ENCODE assay signal across 16 cellular contexts in the genomic region with DNA sequence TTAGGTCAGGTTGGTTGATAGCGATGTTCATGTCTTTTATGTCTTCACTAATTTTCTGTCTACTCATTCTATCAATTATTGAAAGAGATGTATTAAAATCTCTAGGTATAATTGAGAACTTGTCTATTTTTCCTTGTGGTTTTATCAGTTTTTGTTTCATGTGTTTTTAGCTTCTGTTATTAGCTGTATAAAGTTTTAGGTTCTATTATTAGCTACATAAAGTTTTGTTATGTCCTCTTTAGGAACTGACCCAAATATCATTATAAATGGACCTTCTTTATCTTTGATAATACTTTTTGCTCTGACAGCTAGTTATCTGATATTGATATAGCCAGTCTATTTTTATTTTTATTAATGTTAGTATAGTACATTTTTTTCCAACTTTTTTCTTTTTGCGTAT.
"Had no signal": no experiment of that assay in that cellular context is flagged by ENCODE, and none has a peak within 500 bp of the region (broad histone marks: within the 10 kb centered on the region; RNA-seq: fewer than 3 reads in every experiment).

No MANE protein-coding gene starts in this region.

- H3K4me1 ChIP-seq: adrenal gland, gastrocnemius medialis, heart right ventricle, left lung, neural progenitor cell, tibial artery had no signal

- H3K27ac Mint-ChIP-seq: activated naive CD4-positive, alpha-beta T cell treated with anti-CD3 and anti-CD28 coated beads for 36 hours; activated T-helper 17 cell treated with anti-CD3 and anti-CD28 coated beads, Interleukin-2, amount 50 U/mL, for 72 hours; neural progenitor cell had no signal

- H3K27me3 ChIP-seq: adrenal gland, gastrocnemius medialis, heart right ventricle, left lung, neural progenitor cell, ovary, spleen, tibial artery had no signal

- H3K36me3 ChIP-seq: adrenal gland, gastrocnemius medialis, heart right ventricle, left lung, neural progenitor cell, ovary, spleen, tibial artery had no signal

- H2AFZ ChIP-seq: neural progenitor cell had no signal

- ATAC-seq: activated T-helper 17 cell treated with anti-CD3 and anti-CD28 coated beads, Interleukin-2, amount 50 U/mL, for 72 hours; gastrocnemius medialis; heart right ventricle; left lung; sciatic nerve had no signal

- H3K4me3 Mint-ChIP-seq: activated naive CD4-positive, alpha-beta T cell treated with anti-CD3 and anti-CD28 coated beads for 36 hours; activated T-helper 17 cell treated with anti-CD3 and anti-CD28 coated beads, Interleukin-2, amount 50 U/mL, for 72 hours; neural progenitor cell had no signal

- H3K4me2 ChIP-seq: neural progenitor cell had no signal

- H3K9me3 ChIP-seq: adrenal gland, left lung, ovary, spleen, tibial artery had no signal

- FAIRE-seq: urothelium cell line had no signal

- DNase-seq: activated CD4-positive, alpha-beta T cell treated with anti-CD3 and anti-CD28 coated beads, Interleukin-2, amount 50 U/mL, for 4 hours; activated CD4-positive, CD25-positive, alpha-beta regulatory T cell treated with anti-CD3 and anti-CD28 coated beads, Interleukin-2, amount 50 U/mL, for 72 hours; activated naive CD4-positive, alpha-beta T cell treated with anti-CD3 and anti-CD28 coated beads for 36 hours; adrenal gland; gastrocnemius medialis; heart right ventricle; left lung; mammary epithelial cell; ovary; spleen; tibial artery had no signal

- H3K27ac ChIP-seq: adrenal gland, epithelial cell of prostate, gastrocnemius medialis, heart right ventricle, left lung, neural progenitor cell, ovary, tibial artery had no signal

- H3K9ac ChIP-seq: neural progenitor cell had no signal

- H3K27me3 Mint-ChIP-seq: activated T-helper 17 cell treated with anti-CD3 and anti-CD28 coated beads, Interleukin-2, amount 50 U/mL, for 72 hours had no signal

- H3K4me3 ChIP-seq: adrenal gland, gastrocnemius medialis, heart right ventricle, left lung, neural progenitor cell, ovary, spleen, tibial artery had no signal
